36 cellular contexts compared by ENCODE assay signal in genomic region chr14:97781961-97782360, GRCh38.
"Had no signal": no experiment of that assay in that cellular context is flagged by ENCODE, and none has a peak within 500 bp of the region (broad histone marks: within the 10 kb centered on the region; RNA-seq: fewer than 3 reads in every experiment).

No MANE protein-coding gene starts in this region.

- H3K4me1 Mint-ChIP-seq: activated B cell treated with CpG ODN at 0.5 μM for 24 hours, brain had no signal

- H3K36me3 ChIP-seq: ascending aorta, cardiac muscle cell had no signal

- H3K4me3 Mint-ChIP-seq: activated B cell treated with CpG ODN at 0.5 μM for 24 hours; activated CD4-positive, alpha-beta memory T cell treated with anti-CD3 and anti-CD28 coated beads for 36 hours; activated CD4-positive, alpha-beta T cell treated with anti-CD3 and anti-CD28 coated beads, Interleukin-2, amount 10 ng/mL, durations not matched to agents 24 days and 14 days; activated CD8-positive, alpha-beta T cell treated with anti-CD3 and anti-CD28 coated beads for 36 hours; activated naive CD4-positive, alpha-beta T cell treated with anti-CD3 and anti-CD28 coated beads, Interleukin-2, amount 10 ng/mL, durations not matched to agents 7 days and 5 days; activated naive CD4-positive, alpha-beta T cell treated with anti-CD3 and anti-CD28 coated beads, Interleukin-2, amount 50 U/mL, for 24 hours; activated naive CD8-positive, alpha-beta T cell; activated naive CD8-positive, alpha-beta T cell treated with anti-CD3 and anti-CD28 coated beads, Interleukin-2, amount 10 ng/mL, durations not matched to agents 7 days and 5 days; activated naive CD8-positive, alpha-beta T cell treated with anti-CD3 and anti-CD28 coated beads, Interleukin-2, amount 50 U/mL, for 24 hours; activated T-cell treated with anti-CD3 and anti-CD28 coated beads, Interleukin-2, amount 50 U/mL, for 4 hours; activated T-helper 1 cell treated with anti-CD3 and anti-CD28 coated beads, Interleukin-12 subunit alpha, Interleukin-12 subunit beta, Interleukin-2, Interleukin-4 antibody, amounts not matched to agents 30 ng/mL and 10 ng/mL and 1 ng/mL, durations not matched to agents 14 hours and 24 hours and 36 hours; activated T-helper 17 cell treated with anti-CD3 and anti-CD28 coated beads, Interleukin-2, amount 50 U/mL, for 72 hours; brain; central memory CD8-positive, alpha-beta T cell; T-helper 1 cell treated with Interleukin-12 subunit alpha and Interleukin-12 subunit beta and Interleukin-4 antibody, amounts not matched to agents 30 μg/mL and 1 μg/mL, for 36 hours; T-helper 2 cell treated with Interferon-gamma antibody and Interleukin-4, amounts not matched to agents 5 μg/mL and 100 μg/mL, for 36 hours had no signal

- H3K9me3 Mint-ChIP-seq: activated CD4-positive, alpha-beta memory T cell treated with anti-CD3 and anti-CD28 coated beads for 36 hours; activated naive CD4-positive, alpha-beta T cell treated with anti-CD3 and anti-CD28 coated beads, Interleukin-2, amount 50 U/mL, for 24 hours; activated naive CD8-positive, alpha-beta T cell treated with anti-CD3 and anti-CD28 coated beads, Interleukin-2, amount 50 U/mL, for 24 hours; activated T-cell treated with anti-CD3 and anti-CD28 coated beads, Interleukin-2, amount 50 U/mL, for 4 hours; activated T-helper 1 cell treated with anti-CD3 and anti-CD28 coated beads, Interleukin-12 subunit alpha, Interleukin-12 subunit beta, Interleukin-2, Interleukin-4 antibody, amounts not matched to agents 30 ng/mL and 10 ng/mL and 1 ng/mL, durations not matched to agents 14 hours and 24 hours and 36 hours; activated T-helper 17 cell treated with anti-CD3 and anti-CD28 coated beads, Interleukin-2, amount 50 U/mL, for 72 hours; central memory CD8-positive, alpha-beta T cell; T-helper 2 cell treated with Interferon-gamma antibody and Interleukin-4, amounts not matched to agents 5 μg/mL and 100 μg/mL, for 36 hours had no signal

- H3K27ac Mint-ChIP-seq: activated B cell treated with CpG ODN at 0.5 μM for 24 hours; activated CD4-positive, alpha-beta memory T cell treated with anti-CD3 and anti-CD28 coated beads for 36 hours; activated CD4-positive, alpha-beta T cell treated with anti-CD3 and anti-CD28 coated beads, Interleukin-2, amount 10 ng/mL, durations not matched to agents 24 days and 14 days; activated CD8-positive, alpha-beta T cell treated with anti-CD3 and anti-CD28 coated beads for 36 hours; activated naive CD4-positive, alpha-beta T cell treated with anti-CD3 and anti-CD28 coated beads, Interleukin-2, amount 10 ng/mL, durations not matched to agents 7 days and 5 days; activated naive CD4-positive, alpha-beta T cell treated with anti-CD3 and anti-CD28 coated beads, Interleukin-2, amount 50 U/mL, for 24 hours; activated naive CD8-positive, alpha-beta T cell; activated naive CD8-positive, alpha-beta T cell treated with anti-CD3 and anti-CD28 coated beads, Interleukin-2, amount 10 ng/mL, durations not matched to agents 7 days and 5 days; activated naive CD8-positive, alpha-beta T cell treated with anti-CD3 and anti-CD28 coated beads, Interleukin-2, amount 50 U/mL, for 24 hours; activated T-cell treated with anti-CD3 and anti-CD28 coated beads, Interleukin-2, amount 50 U/mL, for 72 hours; activated T-helper 1 cell treated with anti-CD3 and anti-CD28 coated beads, Interleukin-12 subunit alpha, Interleukin-12 subunit beta, Interleukin-2, Interleukin-4 antibody, amounts not matched to agents 30 ng/mL and 10 ng/mL and 1 ng/mL, durations not matched to agents 14 hours and 24 hours and 36 hours; activated T-helper 17 cell treated with anti-CD3 and anti-CD28 coated beads, Interleukin-2, amount 50 U/mL, for 72 hours; brain; T-helper 1 cell treated with Interleukin-12 subunit alpha and Interleukin-12 subunit beta and Interleukin-4 antibody, amounts not matched to agents 30 μg/mL and 1 μg/mL, for 36 hours; T-helper 2 cell treated with Interferon-gamma antibody and Interleukin-4, amounts not matched to agents 5 μg/mL and 100 μg/mL, for 36 hours had no signal

- H3K27me3 Mint-ChIP-seq: activated B cell treated with CpG ODN at 0.5 μM for 24 hours; activated CD4-positive, alpha-beta memory T cell treated with anti-CD3 and anti-CD28 coated beads for 36 hours; activated CD4-positive, alpha-beta T cell treated with anti-CD3 and anti-CD28 coated beads, Interleukin-2, amount 10 ng/mL, durations not matched to agents 24 days and 14 days; activated CD8-positive, alpha-beta T cell treated with anti-CD3 and anti-CD28 coated beads for 36 hours; activated naive CD4-positive, alpha-beta T cell treated with anti-CD3 and anti-CD28 coated beads, Interleukin-2, amount 10 ng/mL, durations not matched to agents 7 days and 5 days; activated naive CD4-positive, alpha-beta T cell treated with anti-CD3 and anti-CD28 coated beads, Interleukin-2, amount 50 U/mL, for 24 hours; activated naive CD8-positive, alpha-beta T cell; activated naive CD8-positive, alpha-beta T cell treated with anti-CD3 and anti-CD28 coated beads, Interleukin-2, amount 10 ng/mL, durations not matched to agents 7 days and 5 days; activated naive CD8-positive, alpha-beta T cell treated with anti-CD3 and anti-CD28 coated beads, Interleukin-2, amount 50 U/mL, for 24 hours; activated T-helper 17 cell treated with anti-CD3 and anti-CD28 coated beads, Interleukin-2, amount 50 U/mL, for 72 hours; central memory CD8-positive, alpha-beta T cell had no signal

- H3K4me3 ChIP-seq: ascending aorta, cardiac muscle cell had no signal

- DNase-seq: activated B cell treated with CpG ODN at 0.5 μM for 24 hours; activated CD4-positive, alpha-beta memory T cell treated with anti-CD3 and anti-CD28 coated beads for 36 hours; activated CD4-positive, alpha-beta T cell treated with anti-CD3 and anti-CD28 coated beads for 4 hours; activated CD4-positive, alpha-beta T cell treated with anti-CD3 and anti-CD28 coated beads, Interleukin-2, amount 10 ng/mL, durations not matched to agents 24 days and 14 days; activated CD4-positive, alpha-beta T cell treated with anti-CD3 and anti-CD28 coated beads, Interleukin-2, amount 50 U/mL, for 1 hour; activated CD4-positive, alpha-beta T cell treated with anti-CD3 and anti-CD28 coated beads, Interleukin-2, amount 50 U/mL, for 4 hours; activated CD4-positive, CD25-positive, alpha-beta regulatory T cell treated with anti-CD3 and anti-CD28 coated beads, Interleukin-2, amount 50 U/mL, for 72 hours; activated CD8-positive, alpha-beta memory T cell treated with anti-CD3 and anti-CD28 coated beads, Interleukin-2, amount 50 U/mL, for 4 hours; activated CD8-positive, alpha-beta T cell treated with anti-CD3 and anti-CD28 coated beads for 36 hours; activated gamma-delta T cell; activated naive CD4-positive, alpha-beta T cell treated with anti-CD3 and anti-CD28 coated beads, Interleukin-2, amount 10 ng/mL, durations not matched to agents 7 days and 5 days; activated naive CD4-positive, alpha-beta T cell treated with Interleukin-2 at 50 U/mL for 16 hours; activated naive CD8-positive, alpha-beta T cell treated with anti-CD3 and anti-CD28 coated beads, Interleukin-2, amount 10 ng/mL, durations not matched to agents 7 days and 5 days; activated naive CD8-positive, alpha-beta T cell treated with anti-CD3 and anti-CD28 coated beads, Interleukin-2, amount 50 U/mL, for 24 hours; activated T-cell treated with anti-CD3 and anti-CD28 coated beads for 4 hours; activated T-cell treated with anti-CD3 and anti-CD28 coated beads, Interleukin-2, amount 50 U/mL, for 1 hour; activated T-cell treated with anti-CD3 and anti-CD28 coated beads, Interleukin-2, amount 50 U/mL, for 4 hours; activated T-cell treated with anti-CD3 and anti-CD28 coated beads, Interleukin-2, amount 50 U/mL, for 72 hours; amygdala; anterior cingulate cortex; caudate nucleus; cerebellar nuclear complex; T-helper 1 cell; T-helper 2 cell; T-helper 9 cell had no signal

- H3K9me3 ChIP-seq: ascending aorta had no signal

- ATAC-seq: activated CD8-positive, alpha-beta T cell treated with anti-CD3 and anti-CD28 coated beads for 36 hours; activated naive CD8-positive, alpha-beta T cell treated with anti-CD3 and anti-CD28 coated beads, Interleukin-2, amount 50 U/mL, for 24 hours; activated T-cell treated with anti-CD3 and anti-CD28 coated beads, Interleukin-2, amount 50 U/mL, for 4 hours; activated T-cell treated with anti-CD3 and anti-CD28 coated beads, Interleukin-2, amount 50 U/mL, for 72 hours; activated T-helper 17 cell treated with anti-CD3 and anti-CD28 coated beads, Interleukin-2, amount 50 U/mL, for 72 hours had no signal

- H3K27me3 ChIP-seq: ascending aorta, cardiac muscle cell had no signal

- H3K27ac ChIP-seq: ascending aorta, cardiac muscle cell, VCaP had no signal

- H3K36me3 Mint-ChIP-seq: activated CD4-positive, alpha-beta memory T cell treated with anti-CD3 and anti-CD28 coated beads for 36 hours; activated naive CD4-positive, alpha-beta T cell treated with anti-CD3 and anti-CD28 coated beads, Interleukin-2, amount 50 U/mL, for 24 hours; activated naive CD8-positive, alpha-beta T cell; brain had no signal

- H3K4me1 ChIP-seq: ascending aorta had no signal
